ENCODE assay signal across 16 cellular contexts in the genomic region with DNA sequence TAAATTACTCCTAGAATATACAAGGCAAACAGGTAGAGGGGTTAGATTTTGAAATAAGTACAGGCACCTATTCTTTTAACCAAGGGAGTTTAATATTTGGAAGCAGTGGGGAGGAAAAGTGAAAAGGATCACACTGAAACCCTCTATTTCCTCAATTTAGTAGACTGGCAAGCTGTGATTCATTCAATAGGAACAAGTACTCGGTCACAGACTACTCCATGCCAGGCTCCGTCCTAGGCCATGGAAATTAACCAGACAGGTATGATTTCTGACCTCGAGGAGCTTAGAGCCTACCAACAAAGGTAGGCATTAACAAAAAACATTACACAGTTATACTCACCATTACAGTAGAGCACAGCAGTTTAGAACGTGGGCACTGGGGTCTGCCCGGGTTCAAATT. TPM values are rescaled to one million over a fixed set of nuclear protein-coding genes. Genes with fewer than 3 reads are reported as not detected.
DNase-seq lines count a peak whose midpoint lies in the region; ATAC-seq, FAIRE-seq and TF ChIP-seq lines count a peak whose summit lies in the region.
"Had no signal": no experiment of that assay in that cellular context is flagged by ENCODE, and none has a peak within 500 bp of the region (broad histone marks: within the 10 kb centered on the region; RNA-seq: fewer than 3 reads in every experiment).

No MANE protein-coding gene starts in this region.

- peak; percentile 38 for FAIRE-seq in GM12891 (lab: Jason Lieb, UNC)
- FAIRE-seq: GM12878 had no signal

- in situ Hi-C loops in gastrocnemius medialis (cut with MboI; ENCODE audit: low sequenced_read_pairs in 4 of 4): no loop called here

- H3K36me3 ChIP-seq in mucosa of descending colon (ENCODE audit: low read depth) (no peaks in the 10 kb centered on the region), gastrocnemius medialis (no peaks in the 10 kb centered on the region)

- H3K4me1 ChIP-seq in mucosa of descending colon (ENCODE audit: low read depth): peaks cover 11% of the 10 kb centered on the region
- peaks cover 27 to 45% of the 10 kb centered on the region in 2 donors for H3K4me1 ChIP-seq in gastrocnemius medialis

- no peaks in the 10 kb centered on the region for H3K9me3 ChIP-seq in mucosa of descending colon
- H3K9me3 ChIP-seq in gastrocnemius medialis: no peaks in the 10 kb centered on the region
- H3K9me3 ChIP-seq: BLaER1 treated with 17β-estradiol and CSF1 and Interleukin-3, amounts not matched to agents 10 nM and 100 nM had no signal

- intact Hi-C loops in dorsolateral prefrontal cortex (cut with DNase I) (no loop called here), mucosa of descending colon (cut with DNase I, micrococcal nuclease) (no loop called here), gastrocnemius medialis (cut with DNase I; ENCODE audit: low total_unique reads) (no loop called here)

- H3K27me3 ChIP-seq in dorsolateral prefrontal cortex (no peaks in the 10 kb centered on the region), gastrocnemius medialis (no peaks in the 10 kb centered on the region)
- H3K27me3 ChIP-seq: BLaER1 treated with 17β-estradiol and CSF1 and Interleukin-3, amounts not matched to agents 10 nM and 100 nM had no signal

- TF ChIP-seq CTCF in dorsolateral prefrontal cortex (IDR thresholded peaks at IDR 0.05 in 54 of 56, conservative IDR thresholded peaks at IDR 0.05 in 2 of 56; ENCODE audit: low read depth in 1 of 56, partially characterized antibody in 56 of 56): no peak
- TF ChIP-seq CTCF in mucosa of descending colon (IDR thresholded peaks at IDR 0.05): no peak
- TF ChIP-seq CTCF in gastrocnemius medialis (IDR thresholded peaks at IDR 0.05 in 4 of 5, conservative IDR thresholded peaks at IDR 0.05 in 1 of 5): no peak

- H3K27ac ChIP-seq in dorsolateral prefrontal cortex (peak overlapping the region in 58 of 59 donors; percentile 2 to 100 (median 92)), gastrocnemius medialis (peak overlapping the region in 3 of 4 donors; percentile 26 to 41 (median 39))
- H3K27ac ChIP-seq: BLaER1 treated with 17β-estradiol and CSF1 and Interleukin-3, amounts not matched to agents 10 nM and 100 nM had no signal

- H3K4me3 ChIP-seq in dorsolateral prefrontal cortex: no peak overlapping the region
- no peak overlapping the region for H3K4me3 ChIP-seq in mucosa of descending colon
- H3K4me3 ChIP-seq in gastrocnemius medialis: no peak overlapping the region
- H3K4me3 ChIP-seq: BLaER1 treated with 17β-estradiol and CSF1 and Interleukin-3, amounts not matched to agents 10 nM and 100 nM; GM12878 had no signal

- TF ChIP-seq POLR2A in GM12891 (IDR thresholded peaks at IDR 0.05; ENCODE audit: low read depth, low read length) (no peak), gastrocnemius medialis (IDR thresholded peaks at IDR 0.05) (no peak)

- DNase-seq in GM12891 (ENCODE audit: insufficient read length, low spot score) (no peak), dorsolateral prefrontal cortex (no peak), mucosa of descending colon (no peak), gastrocnemius medialis (no peak), NCI-H1930 (lab: John Stamatoyannopoulos, UW) (no peak), GM19240 (ENCODE audit: insufficient read length, low spot score) (no peak), cortex of kidney (lab: John Stamatoyannopoulos, UW) (no peak)
- DNase-seq: 8988T; AML-193; CD4-positive, CD25-positive, alpha-beta regulatory T cell; DMS79; HCEC 1CT; HFFc6 had no signal

- ATAC-seq in mucosa of descending colon (peak; percentile 23), gastrocnemius medialis (peak; percentile 30 to 48), HG03108 (IDR thresholded peaks at IDR 0.05; ENCODE audit: unreplicated experiment) (no peak)
- ATAC-seq: GM12878 had no signal

TF ChIP-seq in GM12891, 5 proteins besides CTCF, POLR2A, EP300 and RAD21:
- TF ChIP-seq POU2F2 (IDR thresholded peaks at IDR 0.05; ENCODE audit: low read depth, low read length) (no peak), POLR2AphosphoS5 (IDR thresholded peaks at IDR 0.05; ENCODE audit: low read depth, low read length) (no peak), SPI1 (IDR thresholded peaks at IDR 0.05; ENCODE audit: low read depth, low read length) (no peak), TAF1 (IDR thresholded peaks at IDR 0.05; ENCODE audit: low read depth, low read length) (no peak), PAX5 (IDR thresholded peaks at IDR 0.05; ENCODE audit: insufficient read depth, low read length, severe bottlenecking) (no peak)

RNA-seq across cellular contexts. Expression of a gene that starts 40.9 kb away (rescaled TPM):
- 10.8 TPM for polyA plus RNA-seq in GM12891 (2012; ENCODE audit: low read depth, missing spikeins)
- total RNA-seq in dorsolateral prefrontal cortex (100 to 1,000 TPM; 101 to 349 (median 174) TPM), mucosa of descending colon (10 to 100 TPM; 28.1 to 55.6 (median 41.8) TPM), gastrocnemius medialis (10 to 100 TPM; 34.4 to 42.4 (median 37.2) TPM)
